1 cellular context compared by ENCODE assay signal in genomic region chr5:87997662-87998061, GRCh38.
TF ChIP-seq lines count a peak whose summit lies in the region.

No MANE protein-coding gene starts in this region.

TF ChIP-seq in HepG2, 621 proteins besides CTCF, POLR2A, EP300 and RAD21 (continued from another document):
- TF ChIP-seq, protein P1, sequence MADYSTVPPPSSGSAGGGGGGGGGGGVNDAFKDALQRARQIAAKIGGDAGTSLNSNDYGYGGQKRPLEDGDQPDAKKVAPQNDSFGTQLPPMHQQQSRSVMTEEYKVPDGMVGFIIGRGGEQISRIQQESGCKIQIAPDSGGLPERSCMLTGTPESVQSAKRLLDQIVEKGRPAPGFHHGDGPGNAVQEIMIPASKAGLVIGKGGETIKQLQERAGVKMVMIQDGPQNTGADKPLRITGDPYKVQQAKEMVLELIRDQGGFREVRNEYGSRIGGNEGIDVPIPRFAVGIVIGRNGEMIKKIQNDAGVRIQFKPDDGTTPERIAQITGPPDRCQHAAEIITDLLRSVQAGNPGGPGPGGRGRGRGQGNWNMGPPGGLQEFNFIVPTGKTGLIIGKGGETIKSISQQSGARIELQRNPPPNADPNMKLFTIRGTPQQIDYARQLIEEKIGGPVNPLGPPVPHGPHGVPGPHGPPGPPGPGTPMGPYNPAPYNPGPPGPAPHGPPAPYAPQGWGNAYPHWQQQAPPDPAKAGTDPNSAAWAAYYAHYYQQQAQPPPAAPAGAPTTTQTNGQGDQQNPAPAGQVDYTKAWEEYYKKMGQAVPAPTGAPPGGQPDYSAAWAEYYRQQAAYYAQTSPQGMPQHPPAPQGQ (CRISPR knock-in tag; IDR thresholded peaks at IDR 0.05; ENCODE audit: borderline replicate concordance) = no peak
- TF ChIP-seq ZNF83 (CRISPR knock-in tag; IDR thresholded peaks at IDR 0.05; ENCODE audit: borderline replicate concordance) (no peak), ZNF710 (CRISPR knock-in tag; IDR thresholded peaks at IDR 0.05; ENCODE audit: borderline replicate concordance) (peak; percentile 67), FOSL2 (CRISPR knock-in tag; IDR thresholded peaks at IDR 0.05) (0 out of 2 replicates have a peak, but pooled peaks have one; percentile 14), FOXP4 (CRISPR knock-in tag; IDR thresholded peaks at IDR 0.05) (0 out of 2 replicates have a peak, but pooled peaks have one; percentile 11), ZNF556 (CRISPR knock-in tag; IDR thresholded peaks at IDR 0.05; ENCODE audit: borderline replicate concordance) (no peak), SIX1 (CRISPR knock-in tag; IDR thresholded peaks at IDR 0.05; ENCODE audit: borderline replicate concordance) (no peak), SALL1 (CRISPR knock-in tag; IDR thresholded peaks at IDR 0.05) (peak; percentile 27; the same call in 1 of the 2 replicates), TBX2 (CRISPR knock-in tag; IDR thresholded peaks at IDR 0.05; ENCODE audit: borderline replicate concordance) (no peak), HOXA5 (CRISPR knock-in tag; IDR thresholded peaks at IDR 0.05) (no peak), ZSCAN21 (CRISPR knock-in tag; IDR thresholded peaks at IDR 0.05; ENCODE audit: borderline replicate concordance) (no peak), ZNF569 (CRISPR knock-in tag; IDR thresholded peaks at IDR 0.05; ENCODE audit: borderline replicate concordance) (no peak), HINFP (CRISPR knock-in tag; IDR thresholded peaks at IDR 0.05; ENCODE audit: low read depth) (no peak), SRSF1 (optimal IDR thresholded peaks at IDR 0.05; ENCODE audit: low read depth, low read length) (no peak), XBP1 (CRISPR knock-in tag; IDR thresholded peaks at IDR 0.05) (no peak), ZNF557 (CRISPR knock-in tag; IDR thresholded peaks at IDR 0.05) (no peak), EZH2 (conservative IDR thresholded peaks at IDR 0.05; ENCODE audit: low read depth, low read length) (no peak), TOE1 (CRISPR knock-in tag; IDR thresholded peaks at IDR 0.05) (no peak), ZNF781 (CRISPR knock-in tag; IDR thresholded peaks at IDR 0.05; ENCODE audit: borderline replicate concordance, not compliant biosample characterization) (no peak), RBM22 (optimal IDR thresholded peaks at IDR 0.05; ENCODE audit: low read length) (no peak), RBAK (CRISPR knock-in tag; IDR thresholded peaks at IDR 0.05) (no peak), KDM3A (CRISPR knock-in tag; IDR thresholded peaks at IDR 0.05; ENCODE audit: low read depth) (no peak), SOX5 (CRISPR knock-in tag; IDR thresholded peaks at IDR 0.05; ENCODE audit: borderline replicate concordance) (peak; percentile 35; the same call in 1 of the 2 replicates), YY1 (IDR thresholded peaks at IDR 0.05; ENCODE audit: insufficient read depth, insufficient replicate concordance, low read depth, low read length) (no peak), HMGA1 (CRISPR knock-in tag; conservative IDR thresholded peaks at IDR 0.05) (no peak), ZNF644 (CRISPR knock-in tag; IDR thresholded peaks at IDR 0.05; ENCODE audit: low read depth) (0 out of 2 replicates have a peak, but pooled peaks have one; percentile 41), PAWR (CRISPR knock-in tag; IDR thresholded peaks at IDR 0.05; ENCODE audit: borderline replicate concordance) (no peak), NCOA2 (CRISPR knock-in tag; IDR thresholded peaks at IDR 0.05) (peak; percentile 77), ZFP90 (CRISPR knock-in tag; IDR thresholded peaks at IDR 0.05; ENCODE audit: borderline replicate concordance) (no peak), CEBPG (CRISPR knock-in tag; IDR thresholded peaks at IDR 0.05) (peak; percentile 65), RAD51 (IDR thresholded peaks at IDR 0.05; ENCODE audit: borderline replicate concordance) (no peak), ZNF674 (CRISPR knock-in tag; IDR thresholded peaks at IDR 0.05; ENCODE audit: low read depth) (no peak), FOSL1 (CRISPR knock-in tag; IDR thresholded peaks at IDR 0.05; ENCODE audit: borderline replicate concordance) (no peak), ZNF816 (CRISPR knock-in tag; IDR thresholded peaks at IDR 0.05; ENCODE audit: borderline replicate concordance) (no peak), KLF16 (CRISPR knock-in tag; IDR thresholded peaks at IDR 0.05) (0 out of 4 replicates have a peak, but pooled peaks of 1 of the 2 experiments have one; percentile 43)
- TF ChIP-seq, protein P2, sequence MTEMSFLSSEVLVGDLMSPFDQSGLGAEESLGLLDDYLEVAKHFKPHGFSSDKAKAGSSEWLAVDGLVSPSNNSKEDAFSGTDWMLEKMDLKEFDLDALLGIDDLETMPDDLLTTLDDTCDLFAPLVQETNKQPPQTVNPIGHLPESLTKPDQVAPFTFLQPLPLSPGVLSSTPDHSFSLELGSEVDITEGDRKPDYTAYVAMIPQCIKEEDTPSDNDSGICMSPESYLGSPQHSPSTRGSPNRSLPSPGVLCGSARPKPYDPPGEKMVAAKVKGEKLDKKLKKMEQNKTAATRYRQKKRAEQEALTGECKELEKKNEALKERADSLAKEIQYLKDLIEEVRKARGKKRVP (CRISPR knock-in tag; IDR thresholded peaks at IDR 0.05) = no peak
- TF ChIP-seq, protein P3, sequence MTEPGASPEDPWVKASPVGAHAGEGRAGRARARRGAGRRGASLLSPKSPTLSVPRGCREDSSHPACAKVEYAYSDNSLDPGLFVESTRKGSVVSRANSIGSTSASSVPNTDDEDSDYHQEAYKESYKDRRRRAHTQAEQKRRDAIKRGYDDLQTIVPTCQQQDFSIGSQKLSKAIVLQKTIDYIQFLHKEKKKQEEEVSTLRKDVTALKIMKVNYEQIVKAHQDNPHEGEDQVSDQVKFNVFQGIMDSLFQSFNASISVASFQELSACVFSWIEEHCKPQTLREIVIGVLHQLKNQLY (CRISPR knock-in tag; IDR thresholded peaks at IDR 0.05) = no peak
